Comparison of ENCODE assay signal across 24 cellular contexts in the genomic region with DNA sequence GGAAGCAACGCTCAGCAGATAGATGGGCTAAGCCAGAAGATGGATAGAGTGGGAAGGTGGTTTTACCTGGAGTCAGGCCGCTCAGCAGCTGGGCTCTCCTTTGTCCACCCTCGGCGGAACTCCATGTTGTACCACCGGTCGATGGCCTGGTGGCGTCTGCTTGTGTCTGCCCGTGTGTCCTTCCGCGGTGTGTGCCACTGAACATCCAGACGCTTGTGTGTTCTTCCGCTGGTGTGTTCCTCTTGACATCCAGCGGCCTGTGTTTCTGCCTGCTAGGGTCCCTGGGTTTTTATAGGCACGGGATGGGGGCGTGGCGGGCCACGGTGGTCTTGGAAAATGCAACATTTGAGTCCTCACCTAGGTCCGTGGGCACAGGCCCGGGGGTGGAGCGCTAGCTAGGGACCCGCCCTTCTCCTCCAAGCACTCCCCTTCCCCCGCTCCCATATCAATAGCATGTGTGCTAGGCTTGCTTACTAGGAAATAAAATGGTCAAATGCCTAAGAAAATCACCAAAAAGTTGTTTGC.
"Had no signal": no experiment of that assay in that cellular context is flagged by ENCODE, and none has a peak within 500 bp of the region (broad histone marks: within the 10 kb centered on the region; RNA-seq: fewer than 3 reads in every experiment).

No MANE protein-coding gene starts in this region.

- FAIRE-seq: islet of Langerhans had no signal

- H3K27ac ChIP-seq: dorsolateral prefrontal cortex, epithelial cell of prostate, esophagus muscularis mucosa, gastrocnemius medialis, heart right ventricle, left lung, lower lobe of right lung, neutrophil, psoas muscle, sigmoid colon, skin epidermis, thyroid gland, upper lobe of left lung, uterus had no signal

- H3K27me3 ChIP-seq: dorsolateral prefrontal cortex, esophagus muscularis mucosa, gastrocnemius medialis, heart right ventricle, left lung, neutrophil, sigmoid colon, thyroid gland, upper lobe of left lung, uterus had no signal

- H3K9me3 ChIP-seq: esophagus muscularis mucosa, gastrocnemius medialis, lower lobe of right lung, neutrophil, psoas muscle, sigmoid colon, thyroid gland, upper lobe of left lung, uterus had no signal

- H3K4me3 ChIP-seq: dorsolateral prefrontal cortex, esophagus muscularis mucosa, gastrocnemius medialis, heart right ventricle, left lung, lower lobe of right lung, psoas muscle, sigmoid colon, skin epidermis, thyroid gland, upper lobe of left lung, uterus had no signal

- H3K9me3 Mint-ChIP-seq: nephron had no signal

- H3K36me3 ChIP-seq: esophagus muscularis mucosa, gastrocnemius medialis, heart right ventricle, left lung, lower lobe of right lung, neutrophil, sigmoid colon, thyroid gland, upper lobe of left lung, uterus had no signal

- H3K4me3 Mint-ChIP-seq: nephron had no signal

- H3K27ac Mint-ChIP-seq: nephron had no signal

- H3K4me1 Mint-ChIP-seq: nephron had no signal

- ATAC-seq: gastrocnemius medialis, heart right ventricle, left lung, psoas muscle had no signal

- H3K4me1 ChIP-seq: esophagus muscularis mucosa, gastrocnemius medialis, heart right ventricle, left lung, lower lobe of right lung, psoas muscle, sigmoid colon, thyroid gland, upper lobe of left lung, uterus had no signal

- DNase-seq: cortex of kidney; dorsolateral prefrontal cortex; effector memory CD4-positive, alpha-beta T cell; gastrocnemius medialis; heart right ventricle; hypothalamus; lower lobe of right lung; mesenchymal stem cell; midbrain; psoas muscle; retina; sigmoid colon; stimulated activated CD4-positive, alpha-beta T cell treated with anti-CD3 and anti-CD28 coated beads, Interleukin-12 subunit alpha, Interleukin-12 subunit beta, amount 100 ng/mL, for 4 hours; stimulated activated naive CD4-positive, alpha-beta T cell treated with Interleukin-2 at 50 U/mL for 16 hours; thyroid gland; uterus had no signal
